ENCODE assay signal across 3 cellular contexts in the genomic region with DNA sequence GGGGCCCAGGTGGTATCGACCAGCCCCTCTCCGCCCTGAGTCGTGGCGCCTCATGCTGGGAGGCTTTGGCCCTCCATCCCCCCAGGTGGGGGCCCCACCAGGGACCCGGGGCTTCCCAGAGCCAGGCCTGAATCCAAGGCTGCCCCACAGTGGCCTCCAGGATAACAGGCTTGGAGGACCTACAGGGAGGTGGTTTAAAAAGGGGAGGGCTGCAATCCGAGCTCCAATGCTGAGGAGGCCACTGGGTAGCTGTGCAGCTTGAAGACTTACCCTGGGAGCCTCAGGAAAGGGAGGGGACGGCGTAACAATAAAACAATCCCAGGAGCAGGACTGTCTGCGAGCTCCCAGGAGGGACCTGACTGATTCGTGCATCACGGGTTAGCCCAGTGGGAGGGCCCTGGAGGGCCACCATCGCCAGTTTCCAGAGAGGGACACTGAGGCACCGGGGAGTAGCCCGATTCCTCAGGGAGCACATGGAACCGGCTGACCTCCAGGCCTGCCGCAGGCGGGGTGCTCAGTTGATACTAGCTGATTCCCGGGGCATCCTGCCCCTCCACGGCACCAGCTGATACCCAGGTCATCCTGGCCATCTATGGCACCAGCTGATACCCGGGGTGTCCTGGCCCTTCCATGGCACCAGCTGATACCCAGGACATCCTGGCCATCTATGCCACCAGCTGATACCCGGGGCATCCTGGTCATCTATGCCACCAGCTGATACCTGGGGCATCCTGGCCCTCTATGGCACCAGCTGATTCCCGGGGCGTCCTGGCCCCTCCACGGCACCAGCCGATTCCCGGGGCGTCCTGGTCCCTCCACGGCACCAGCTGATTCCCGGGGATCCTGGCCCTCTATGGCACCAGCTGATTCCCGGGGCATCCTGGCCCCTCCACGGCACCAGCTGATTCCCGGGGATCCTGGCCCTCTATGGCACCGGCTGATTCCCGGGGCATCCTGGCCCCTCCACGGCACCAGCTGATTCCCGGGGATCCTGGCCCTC.
TF ChIP-seq lines count a peak whose summit lies in the region.

No MANE protein-coding gene starts in this region.

TF ChIP-seq in HEK293, 187 proteins besides CTCF, POLR2A, EP300 and RAD21:
- TF ChIP-seq TRIM28 (IDR thresholded peaks at IDR 0.05; ENCODE audit: borderline replicate concordance, low read length): peak; percentile 52; the same call in 1 of the 2 replicates
- peak; percentile 38; the same call in 1 of the 2 replicates for TF ChIP-seq ZBTB17 (tag by site-specific recombination; IDR thresholded peaks at IDR 0.05)
- TF ChIP-seq SP2 (tag by site-specific recombination; IDR thresholded peaks at IDR 0.05): peak; percentile 35
- 0 out of 2 replicates have a peak, but pooled peaks have one; percentile 26 for TF ChIP-seq ZBTB48 (tag by site-specific recombination; IDR thresholded peaks at IDR 0.05)
- peak; percentile 97 for TF ChIP-seq ZFP69B (tag by site-specific recombination; IDR thresholded peaks at IDR 0.05)
- TF ChIP-seq HOXD13 (CRISPR knock-in tag; IDR thresholded peaks at IDR 0.05; ENCODE audit: borderline replicate concordance): no peak
- peak; percentile 89 for TF ChIP-seq GLIS1 (tag by site-specific recombination; IDR thresholded peaks at IDR 0.05)
- TF ChIP-seq EGR2 (tag by site-specific recombination; IDR thresholded peaks at IDR 0.05; ENCODE audit: low read depth): no peak
- peak; percentile 33; the same call in 1 of the 2 replicates for TF ChIP-seq ZBTB20 (tag by site-specific recombination; IDR thresholded peaks at IDR 0.05)
- TF ChIP-seq ZNF239 (tag by site-specific recombination; IDR thresholded peaks at IDR 0.05): no peak
- peak; percentile 64 for TF ChIP-seq PATZ1 (tag by site-specific recombination; IDR thresholded peaks at IDR 0.05)
- 0 out of 2 replicates have a peak, but pooled peaks have one; percentile 18 for TF ChIP-seq ZNF335 (tag by site-specific recombination; conservative IDR thresholded peaks at IDR 0.05)
- TF ChIP-seq ZIC2 (tag by site-specific recombination; IDR thresholded peaks at IDR 0.05): peak; percentile 73
- no peak for TF ChIP-seq SP7 (tag by site-specific recombination; IDR thresholded peaks at IDR 0.05)
- TF ChIP-seq ZNF692 (tag by site-specific recombination; IDR thresholded peaks at IDR 0.05): peak; percentile 97
- TF ChIP-seq WT1 (tag by site-specific recombination; IDR thresholded peaks at IDR 0.05): peak; percentile 54; the same call in 1 of the 2 replicates

TF ChIP-seq in WTC11, 78 proteins besides CTCF, POLR2A, EP300 and RAD21:
- TF ChIP-seq ZNF423 (CRISPR knock-in tag; IDR thresholded peaks at IDR 0.05) (peak; percentile 80), CBFB (CRISPR knock-in tag; IDR thresholded peaks at IDR 0.05; ENCODE audit: low read depth) (no peak)

TF ChIP-seq in HepG2, 621 proteins besides CTCF, POLR2A, EP300 and RAD21:
- TF ChIP-seq, protein P1, sequence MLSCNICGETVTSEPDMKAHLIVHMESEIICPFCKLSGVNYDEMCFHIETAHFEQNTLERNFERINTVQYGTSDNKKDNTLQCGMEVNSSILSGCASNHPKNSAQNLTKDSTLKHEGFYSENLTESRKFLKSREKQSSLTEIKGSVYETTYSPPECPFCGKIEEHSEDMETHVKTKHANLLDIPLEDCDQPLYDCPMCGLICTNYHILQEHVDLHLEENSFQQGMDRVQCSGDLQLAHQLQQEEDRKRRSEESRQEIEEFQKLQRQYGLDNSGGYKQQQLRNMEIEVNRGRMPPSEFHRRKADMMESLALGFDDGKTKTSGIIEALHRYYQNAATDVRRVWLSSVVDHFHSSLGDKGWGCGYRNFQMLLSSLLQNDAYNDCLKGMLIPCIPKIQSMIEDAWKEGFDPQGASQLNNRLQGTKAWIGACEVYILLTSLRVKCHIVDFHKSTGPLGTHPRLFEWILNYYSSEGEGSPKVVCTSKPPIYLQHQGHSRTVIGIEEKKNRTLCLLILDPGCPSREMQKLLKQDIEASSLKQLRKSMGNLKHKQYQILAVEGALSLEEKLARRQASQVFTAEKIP (CRISPR knock-in tag; IDR thresholded peaks at IDR 0.05; ENCODE audit: borderline replicate concordance): no peak
- TF ChIP-seq ZHX1 (CRISPR knock-in tag; IDR thresholded peaks at IDR 0.05; ENCODE audit: low read depth): no peak
- TF ChIP-seq KDM2A (CRISPR knock-in tag; IDR thresholded peaks at IDR 0.05; ENCODE audit: borderline replicate concordance, low read depth): peak; percentile 53; the same call in 1 of the 2 replicates
- TF ChIP-seq, protein P2, sequence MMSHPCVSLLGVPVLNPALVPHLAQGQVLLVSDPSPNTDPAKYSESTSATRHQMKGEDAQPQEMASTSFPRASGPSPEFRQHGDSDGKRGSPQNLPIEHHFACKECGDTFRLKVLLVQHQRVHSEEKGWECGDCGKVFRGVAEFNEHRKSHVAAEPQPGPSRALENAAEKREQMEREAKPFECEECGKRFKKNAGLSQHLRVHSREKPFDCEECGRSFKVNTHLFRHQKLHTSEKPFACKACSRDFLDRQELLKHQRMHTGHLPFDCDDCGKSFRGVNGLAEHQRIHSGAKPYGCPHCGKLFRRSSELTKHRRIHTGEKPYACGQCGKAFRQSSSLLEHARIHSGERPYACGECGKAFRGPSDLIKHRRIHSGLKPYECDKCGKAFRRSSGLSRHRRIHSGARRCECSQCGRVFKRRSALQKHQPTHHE (CRISPR knock-in tag; IDR thresholded peaks at IDR 0.05; ENCODE audit: borderline replicate concordance): no peak
- peak; percentile 30 for TF ChIP-seq AGO2 (optimal IDR thresholded peaks at IDR 0.05; ENCODE audit: low read depth, low read length)
- TF ChIP-seq NAIF1 (CRISPR knock-in tag; IDR thresholded peaks at IDR 0.05; ENCODE audit: borderline replicate concordance): no peak
- no peak for TF ChIP-seq ZNF713 (CRISPR knock-in tag; IDR thresholded peaks at IDR 0.05)
- TF ChIP-seq HNF1B (CRISPR knock-in tag; IDR thresholded peaks at IDR 0.05): no peak
- TF ChIP-seq FIP1L1 (IDR thresholded peaks at IDR 0.05; ENCODE audit: borderline replicate concordance, insufficient read depth, low read depth, low read length): no peak
